16 cellular contexts compared by ENCODE assay signal in genomic region chr5:56849671-56850070, GRCh38. TPM values are rescaled to one million over a fixed set of nuclear protein-coding genes. Genes with fewer than 3 reads are reported as not detected.
A peak's percentile ranks its signal among the peaks of the same experiment; 100 is the strongest.
DNase-seq lines count a peak whose midpoint lies in the region; ATAC-seq and TF ChIP-seq lines count a peak whose summit lies in the region.
"Had no signal": no experiment of that assay in that cellular context is flagged by ENCODE, and none has a peak within 500 bp of the region (broad histone marks: within the 10 kb centered on the region; RNA-seq: fewer than 3 reads in every experiment).

No MANE protein-coding gene starts in this region.

- H3K27me3 Mint-ChIP-seq in activated CD4-positive, alpha-beta T cell treated with anti-CD3 and anti-CD28 coated beads, Interleukin-2, amount 10 ng/mL, durations not matched to agents 7 days and 5 days = no peaks in the 10 kb centered on the region
- no peaks in the 10 kb centered on the region for H3K27me3 Mint-ChIP-seq in activated naive CD8-positive, alpha-beta T cell treated with anti-CD3 and anti-CD28 coated beads for 36 hours

- H4K20me1 ChIP-seq in KMS-11 (ENCODE audit: insufficient read depth) = peaks cover 4% of the 10 kb centered on the region; the same call in 1 of the 2 replicates

- CTCF ChIA-PET in activated CD4-positive, alpha-beta T cell treated with anti-CD3 and anti-CD28 coated beads, Interleukin-2, amount 10 ng/mL, durations not matched to agents 7 days and 5 days (lab: Charles Lee) = no interaction called here

- no peak overlapping the region for H2AFZ ChIP-seq in KMS-11 (ENCODE audit: low read depth)

- no peaks in the 10 kb centered on the region for H3K27me3 ChIP-seq in KMS-11 (ENCODE audit: insufficient read depth, low read depth)
- H3K27me3 ChIP-seq in neutrophil = no peaks in the 10 kb centered on the region
- H3K27me3 ChIP-seq: left lung, MG63, SJSA1 had no signal

- H3K36me3 Mint-ChIP-seq in activated CD4-positive, alpha-beta T cell treated with anti-CD3 and anti-CD28 coated beads, Interleukin-2, amount 10 ng/mL, durations not matched to agents 7 days and 5 days (ENCODE audit: low read depth) = peaks cover 41% of the 10 kb centered on the region
- peaks cover 6% of the 10 kb centered on the region for H3K36me3 Mint-ChIP-seq in activated naive CD8-positive, alpha-beta T cell treated with anti-CD3 and anti-CD28 coated beads for 36 hours

- H3K9me3 Mint-ChIP-seq in activated CD4-positive, alpha-beta T cell treated with anti-CD3 and anti-CD28 coated beads, Interleukin-2, amount 10 ng/mL, durations not matched to agents 7 days and 5 days = no peaks in the 10 kb centered on the region
- H3K9me3 Mint-ChIP-seq in activated naive CD8-positive, alpha-beta T cell treated with anti-CD3 and anti-CD28 coated beads for 36 hours = no peaks in the 10 kb centered on the region

- H3K9me3 ChIP-seq in neutrophil = no peaks in the 10 kb centered on the region
- H3K9me3 ChIP-seq: left lung, MG63, SJSA1 had no signal

- H3K27ac Mint-ChIP-seq in activated CD4-positive, alpha-beta T cell treated with anti-CD3 and anti-CD28 coated beads, Interleukin-2, amount 10 ng/mL, durations not matched to agents 7 days and 5 days = peak overlapping the region; percentile 32
- peak overlapping the region; percentile 20 for H3K27ac Mint-ChIP-seq in activated naive CD8-positive, alpha-beta T cell treated with anti-CD3 and anti-CD28 coated beads for 36 hours

- H3K4me3 Mint-ChIP-seq in activated CD4-positive, alpha-beta T cell treated with anti-CD3 and anti-CD28 coated beads, Interleukin-2, amount 10 ng/mL, durations not matched to agents 7 days and 5 days = peak overlapping the region; percentile 59
- H3K4me3 Mint-ChIP-seq in activated naive CD8-positive, alpha-beta T cell treated with anti-CD3 and anti-CD28 coated beads for 36 hours = peak overlapping the region; percentile 32

- POLR2A ChIA-PET in activated CD4-positive, alpha-beta T cell treated with anti-CD3 and anti-CD28 coated beads, Interleukin-2, amount 10 ng/mL, durations not matched to agents 7 days and 5 days (lab: Charles Lee) = no interaction called here

- peaks cover 72% of the 10 kb centered on the region for H3K4me1 ChIP-seq in KMS-11 (ENCODE audit: low read depth, poor library complexity, severe bottlenecking)
- H3K4me1 ChIP-seq in neutrophil (ENCODE audit: control insufficient read depth in 1 of 2, insufficient read depth in 1 of 2, low read depth in 1 of 2, low read length in 1 of 2) = peaks cover 20 to 60% of the 10 kb centered on the region in 2 experiments

- TF ChIP-seq CTCF in KMS-11 (conservative IDR thresholded peaks at IDR 0.05; ENCODE audit: low read depth, low read length) (no peak), neutrophil (IDR thresholded peaks at IDR 0.05) (no peak)

- H3K4me2 ChIP-seq in KMS-11 = peak overlapping the region; percentile 37

- H3K36me3 ChIP-seq in KMS-11 (ENCODE audit: insufficient read depth) = no peaks in the 10 kb centered on the region
- no peaks in the 10 kb centered on the region for H3K36me3 ChIP-seq in neutrophil
- H3K36me3 ChIP-seq: left lung, MG63, SJSA1 had no signal

- peaks cover 89% of the 10 kb centered on the region for H3K4me1 Mint-ChIP-seq in activated CD4-positive, alpha-beta T cell treated with anti-CD3 and anti-CD28 coated beads, Interleukin-2, amount 10 ng/mL, durations not matched to agents 7 days and 5 days
- peaks cover 66% of the 10 kb centered on the region for H3K4me1 Mint-ChIP-seq in activated naive CD8-positive, alpha-beta T cell treated with anti-CD3 and anti-CD28 coated beads for 36 hours

- H3K27ac ChIP-seq in KMS-11 (no peak overlapping the region), neutrophil (peak overlapping the region; percentile 35)
- H3K27ac ChIP-seq: left lung, SJSA1 had no signal

- H3K9ac ChIP-seq in KMS-11 = no peak overlapping the region

- H3K79me2 ChIP-seq in KMS-11 (ENCODE audit: insufficient read depth, low read depth) = peaks cover 94% of the 10 kb centered on the region

- no peak for DNase-seq in activated CD4-positive, alpha-beta T cell treated with anti-CD3 and anti-CD28 coated beads, Interleukin-2, amount 10 ng/mL, durations not matched to agents 7 days and 5 days
- DNase-seq in activated CD4-positive, alpha-beta T cell treated with anti-CD3 and anti-CD28 coated beads, Interleukin-2, amount 50 U/mL, for 1 hour = no peak
- no peak for DNase-seq in activated naive CD8-positive, alpha-beta T cell treated with anti-CD3 and anti-CD28 coated beads for 36 hours
- DNase-seq in iPS-NIHi11 (ENCODE audit: low spot score) = no peak
- DNase-seq in C1 segment of cervical spinal cord (lab: John Stamatoyannopoulos, UW) = no peak
- DNase-seq: EL, MG63, NCI-H187 treated with DMSO at 0.1 percent for 48 hours, NCI-H510A treated with DMSO at 0.1 percent for 48 hours, posterior cingulate gyrus had no signal

- ATAC-seq in GM18502 (IDR thresholded peaks at IDR 0.05; ENCODE audit: poor library complexity, unreplicated experiment) = no peak
- ATAC-seq: HCT116, left lung had no signal

- H3K4me3 ChIP-seq in KMS-11 (IDR thresholded peaks at IDR 0.05; ENCODE audit: insufficient read depth, low read depth, low read length) (no peak overlapping the region), neutrophil (ENCODE audit: low read depth in 1 of 2, low read length in 1 of 2) (no peak overlapping the region)
- H3K4me3 ChIP-seq: left lung, MG63, SJSA1 had no signal

RNA-seq across cellular contexts. Expression of gene MAP3K1, which starts 34.3 kb away (rescaled TPM):
- 10 to 100 TPM; 59.9 to 63.9 TPM for total RNA-seq in activated CD4-positive, alpha-beta T cell treated with anti-CD3 and anti-CD28 coated beads, Interleukin-2, amount 10 ng/mL, durations not matched to agents 7 days and 5 days
- 10 to 100 TPM; 10.1 to 10.6 TPM for total RNA-seq in activated naive CD8-positive, alpha-beta T cell treated with anti-CD3 and anti-CD28 coated beads for 36 hours

RNA-seq across cellular contexts. Expression of gene SETD9, which starts 59.7 kb away (rescaled TPM):
- 1 to 10 TPM; 4.0 to 5.1 TPM for total RNA-seq in activated CD4-positive, alpha-beta T cell treated with anti-CD3 and anti-CD28 coated beads, Interleukin-2, amount 10 ng/mL, durations not matched to agents 7 days and 5 days
- 10 to 100 TPM; 12.1 to 15.4 TPM for total RNA-seq in activated naive CD8-positive, alpha-beta T cell treated with anti-CD3 and anti-CD28 coated beads for 36 hours

Comparison
In these comparisons a context has a peak if more than half of its experiments do, and no peak if none do; other contexts are left out.
1. RNA of gene MAP3K1, which starts 34.3 kb away (total RNA-seq): 59.9 to 63.9 TPM in activated CD4-positive, alpha-beta T cell treated with anti-CD3 and anti-CD28 coated beads, Interleukin-2, amount 10 ng/mL, durations not matched to agents 7 days and 5 days; 10.1 to 10.6 TPM in activated naive CD8-positive, alpha-beta T cell treated with anti-CD3 and anti-CD28 coated beads for 36 hours; every median in the first group is over 4 times any median in the second.